Comparison of ENCODE assay signal across 8 cellular contexts in the genomic region with DNA sequence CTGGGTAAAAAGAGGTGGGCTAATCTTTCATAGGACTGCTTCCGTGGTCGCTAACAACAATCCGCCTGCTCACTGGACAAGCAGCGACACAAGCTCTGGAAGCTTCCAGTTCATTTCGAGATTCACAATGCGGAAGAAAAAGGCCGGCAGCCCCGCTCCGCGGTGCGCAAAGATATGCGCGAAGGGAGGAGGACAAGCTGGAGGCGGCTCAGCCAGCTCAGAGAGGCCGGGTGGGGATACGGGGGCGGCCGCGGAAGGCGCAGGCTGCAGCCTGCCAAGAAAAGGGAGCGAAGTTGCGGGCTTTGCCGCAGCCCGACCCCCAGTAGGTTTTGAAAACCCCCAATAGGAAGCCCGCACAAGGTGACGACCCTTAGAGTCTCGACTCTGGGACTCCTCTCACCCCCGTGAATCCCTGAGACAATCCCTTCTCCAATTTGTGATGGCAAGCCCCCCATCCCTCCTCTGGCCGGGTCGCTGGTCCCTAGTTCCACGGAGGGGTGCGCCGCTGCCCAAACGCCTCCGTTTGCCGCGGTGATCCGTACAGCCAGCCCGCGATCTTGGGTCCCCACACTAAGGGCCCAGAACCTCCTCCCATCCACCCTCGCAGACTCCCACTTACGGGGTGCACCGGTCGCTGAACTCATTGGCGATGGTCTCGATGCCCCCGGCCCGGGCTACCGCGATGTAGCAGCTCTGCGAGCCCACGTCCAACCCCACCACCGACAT. TPM values are rescaled to one million over a fixed set of nuclear protein-coding genes. Genes with fewer than 3 reads are reported as not detected.
A peak's percentile ranks its signal among the peaks of the same experiment; 100 is the strongest.
DNase-seq lines count a peak whose midpoint lies in the region; ATAC-seq and TF ChIP-seq lines count a peak whose summit lies in the region.

No MANE protein-coding gene starts in this region.

- peaks cover 8% of the 10 kb centered on the region for H3K36me3 ChIP-seq in CD8-positive, alpha-beta memory T cell (ENCODE audit: insufficient read depth, low read length)
- peaks cover 0 to 14% (median 0%) of the 10 kb centered on the region in 4 donors for H3K36me3 ChIP-seq in sigmoid colon

- peak; percentile 25 for ATAC-seq in GM21360 (IDR thresholded peaks at IDR 0.05; ENCODE audit: unreplicated experiment)

- in situ Hi-C loops in astrocyte of the spinal cord (cut with HindIII; ENCODE audit: low sequenced_read_pairs), result no loop called here

- peaks cover 0 to 45% (median 3%) of the 10 kb centered on the region in 3 donors for H3K36me3 Mint-ChIP-seq in CD8-positive, alpha-beta memory T cell
- H3K36me3 Mint-ChIP-seq in IgD-negative memory B cell, result peaks cover 6% of the 10 kb centered on the region
- peaks cover 31% of the 10 kb centered on the region for H3K36me3 Mint-ChIP-seq in T-helper 2 cell treated with Interferon-gamma antibody and Interleukin-4, amounts not matched to agents 5 μg/mL and 100 μg/mL, for 36 hours (ENCODE audit: low read depth)

- WGBS in sigmoid colon, 2 donors, result 0% methylated on average over 53 of the region's 53 CpGs

- DNase-seq in CD8-positive, alpha-beta memory T cell, result peak; percentile 42 to 71 (median 51)
- DNase-seq in T-helper 2 cell treated with Interferon-gamma antibody and Interleukin-4, amounts not matched to agents 5 μg/mL and 100 μg/mL, for 36 hours (ENCODE audit: low spot score), result peak; percentile 70
- DNase-seq in astrocyte of the spinal cord (ENCODE audit: low read depth, low spot score) (peak; percentile 78), sigmoid colon (peak; percentile 72), NCI-H2029 treated with DMSO at 0.1 percent for 48 hours (lab: John Stamatoyannopoulos, UW) (no peak)

- H3K4me3 ChIP-seq in CD8-positive, alpha-beta memory T cell (ENCODE audit: low read length), result peak overlapping the region; percentile 98
- H3K4me3 ChIP-seq in astrocyte of the spinal cord (ENCODE audit: low read depth, low read length) (peak overlapping the region; percentile 90), iPS-11a (ENCODE audit: low read depth, low read length) (peak overlapping the region; percentile 91), sigmoid colon (peak overlapping the region; percentile 66 to 92 (median 75))

- no peak for TF ChIP-seq EP300 in sigmoid colon (IDR thresholded peaks at IDR 0.05)

- peak overlapping the region; percentile 90 to 99 (median 96) for H3K4me3 Mint-ChIP-seq in CD8-positive, alpha-beta memory T cell
- peak overlapping the region; percentile 94 to 100 (median 98) for H3K4me3 Mint-ChIP-seq in IgD-negative memory B cell
- peak overlapping the region; percentile 95 for H3K4me3 Mint-ChIP-seq in T-helper 2 cell treated with Interferon-gamma antibody and Interleukin-4, amounts not matched to agents 5 μg/mL and 100 μg/mL, for 36 hours

- H3K4me1 ChIP-seq in CD8-positive, alpha-beta memory T cell (ENCODE audit: insufficient read depth, low read length), result peaks cover 18% of the 10 kb centered on the region
- peaks cover 0 to 20% (median 18%) of the 10 kb centered on the region in 4 donors for H3K4me1 ChIP-seq in sigmoid colon

- H3K4me1 Mint-ChIP-seq in CD8-positive, alpha-beta memory T cell, result peaks cover 39 to 51% (median 50%) of the 10 kb centered on the region in 3 donors
- peaks cover 28 to 42% (median 30%) of the 10 kb centered on the region in 3 donors for H3K4me1 Mint-ChIP-seq in IgD-negative memory B cell
- H3K4me1 Mint-ChIP-seq in T-helper 2 cell treated with Interferon-gamma antibody and Interleukin-4, amounts not matched to agents 5 μg/mL and 100 μg/mL, for 36 hours (ENCODE audit: low read depth), result peaks cover 35% of the 10 kb centered on the region

- TF ChIP-seq CTCF in astrocyte of the spinal cord (IDR thresholded peaks at IDR 0.05; ENCODE audit: low read depth, low read length) (no peak), sigmoid colon (IDR thresholded peaks at IDR 0.05) (no peak)

- intact Hi-C loops in sigmoid colon (cut with DNase I), result loop anchor here (5.0 to 10.0 kb wide), 3 partner anchors 286 to 694 kb away; partner anchors contain the start of genes HMGB1 and USPL1

- peak overlapping the region; percentile 97 for H3K27ac ChIP-seq in CD8-positive, alpha-beta memory T cell (ENCODE audit: low read depth, low read length)
- peak overlapping the region; percentile 84 to 98 (median 90) for H3K27ac ChIP-seq in sigmoid colon

- TF ChIP-seq POLR2A in sigmoid colon (IDR thresholded peaks at IDR 0.05), result no peak

- CTCF ChIA-PET in CD8-positive, alpha-beta memory T cell (lab: Charles Lee), result interaction anchor here (1.0 kb wide), 1 partner anchor 39 kb away, joined by 3 read pairs; the partner anchor contains the start of gene B3GLCT

- H3K9me3 Mint-ChIP-seq in CD8-positive, alpha-beta memory T cell, result no peaks in the 10 kb centered on the region
- no peaks in the 10 kb centered on the region for H3K9me3 Mint-ChIP-seq in IgD-negative memory B cell
- no peaks in the 10 kb centered on the region for H3K9me3 Mint-ChIP-seq in T-helper 2 cell treated with Interferon-gamma antibody and Interleukin-4, amounts not matched to agents 5 μg/mL and 100 μg/mL, for 36 hours

- no peaks in the 10 kb centered on the region for H3K27me3 ChIP-seq in CD8-positive, alpha-beta memory T cell (ENCODE audit: insufficient read depth, low read length, poor library complexity, severe bottlenecking)
- no peaks in the 10 kb centered on the region for H3K27me3 ChIP-seq in sigmoid colon

- H3K9me3 ChIP-seq in CD8-positive, alpha-beta memory T cell (ENCODE audit: low read length), result no peaks in the 10 kb centered on the region
- no peaks in the 10 kb centered on the region for H3K9me3 ChIP-seq in sigmoid colon

- H3K27ac Mint-ChIP-seq in CD8-positive, alpha-beta memory T cell, result peak overlapping the region; percentile 96 to 100 (median 99)
- peak overlapping the region; percentile 98 to 99 (median 99) for H3K27ac Mint-ChIP-seq in IgD-negative memory B cell
- H3K27ac Mint-ChIP-seq in T-helper 2 cell treated with Interferon-gamma antibody and Interleukin-4, amounts not matched to agents 5 μg/mL and 100 μg/mL, for 36 hours, result peak overlapping the region; percentile 96

- peaks cover 0 to 4% of the 10 kb centered on the region in 2 donors for H3K27me3 Mint-ChIP-seq in CD8-positive, alpha-beta memory T cell
- no peaks in the 10 kb centered on the region for H3K27me3 Mint-ChIP-seq in IgD-negative memory B cell
- H3K27me3 Mint-ChIP-seq in T-helper 2 cell treated with Interferon-gamma antibody and Interleukin-4, amounts not matched to agents 5 μg/mL and 100 μg/mL, for 36 hours (ENCODE audit: low read depth), result peaks cover 2% of the 10 kb centered on the region

- POLR2A ChIA-PET in CD8-positive, alpha-beta memory T cell (lab: Charles Lee), result interaction anchor here (1.0 kb wide), 1 partner anchor 38 kb away, joined by 6 read pairs; the partner anchor contains the start of gene B3GLCT

RNA-seq across cellular contexts. Expression of gene HSPH1, which starts 0.7 kb away (rescaled TPM):
- total RNA-seq in CD8-positive, alpha-beta memory T cell, result 100 to 1,000 TPM; 316 to 329 TPM
- polyA plus RNA-seq in CD8-positive, alpha-beta memory T cell, result 50.5 TPM
- polyA plus RNA-seq in IgD-negative memory B cell (52.8 TPM), sigmoid colon (10 to 100 TPM; 12.0 to 26.1 (median 15.5) TPM)
- total RNA-seq in sigmoid colon, result 10 to 100 TPM; 30.7 to 41.5 (median 33.7) TPM

RNA-seq across cellular contexts. Expression of gene B3GLCT, which starts 38.8 kb away (rescaled TPM):
- total RNA-seq in CD8-positive, alpha-beta memory T cell, result 1 to 10 TPM; 5.2 to 5.6 TPM
- 10.4 TPM for polyA plus RNA-seq in CD8-positive, alpha-beta memory T cell
- 6.0 TPM for polyA plus RNA-seq in IgD-negative memory B cell
- total RNA-seq in sigmoid colon, result 1 to 10 TPM; 5.8 to 7.5 (median 6.8) TPM
- polyA plus RNA-seq in sigmoid colon, result 1 to 10 TPM in 2 of 3 donors, under 1 TPM in 1; 0.60 to 1.9 (median 1.2) TPM
